ENCODE assay signal across 1 cellular context in the genomic region with DNA sequence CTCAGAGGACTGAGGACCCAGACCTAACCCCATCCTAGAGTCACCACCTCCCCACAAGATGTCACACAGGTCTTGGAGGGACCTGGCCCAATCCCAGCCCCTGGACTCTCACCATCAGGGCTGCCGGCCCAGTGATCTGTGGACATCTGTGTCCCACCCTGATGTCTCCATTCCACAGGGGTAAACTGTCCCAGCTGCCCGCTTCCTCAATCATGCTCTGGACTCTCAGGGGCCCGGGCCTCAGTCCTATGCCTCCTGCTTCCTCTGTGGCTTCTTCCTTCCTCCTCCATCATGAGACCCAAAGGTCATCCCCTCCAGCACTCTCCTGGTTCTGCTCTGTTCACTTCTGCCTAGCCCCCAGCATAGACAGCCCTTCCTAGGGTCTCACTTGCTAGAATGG.
TF ChIP-seq lines count a peak whose summit lies in the region.

No MANE protein-coding gene starts in this region.

TF ChIP-seq in GM12878, 131 proteins besides CTCF, POLR2A, EP300 and RAD21:
- TF ChIP-seq SREBF2 (IDR thresholded peaks at IDR 0.05; ENCODE audit: low read length) = no peak
- TF ChIP-seq ZNF274 (IDR thresholded peaks at IDR 0.05; ENCODE audit: insufficient read depth, insufficient read length) = no peak
- TF ChIP-seq ATF7 (IDR thresholded peaks at IDR 0.05; ENCODE audit: low read depth) = no peak
- TF ChIP-seq RAD51 (IDR thresholded peaks at IDR 0.05) = no peak
- no peak for TF ChIP-seq SP1 (IDR thresholded peaks at IDR 0.05; ENCODE audit: low read depth, low read length)
- no peak for TF ChIP-seq TCF12 (IDR thresholded peaks at IDR 0.05; ENCODE audit: low read depth, low read length)
- no peak for TF ChIP-seq HDGF (IDR thresholded peaks at IDR 0.05)
- no peak for TF ChIP-seq TCF3 (IDR thresholded peaks at IDR 0.05; ENCODE audit: borderline replicate concordance, insufficient read depth, low read depth, low read length)
- TF ChIP-seq BHLHE40 (IDR thresholded peaks at IDR 0.05; ENCODE audit: borderline replicate concordance in 1 of 2, low read depth in 2 of 2, low read length in 1 of 2) = no peak
- TF ChIP-seq ASH2L (IDR thresholded peaks at IDR 0.05; ENCODE audit: borderline replicate concordance, low read depth) = no peak
- TF ChIP-seq FOS (IDR thresholded peaks at IDR 0.05; ENCODE audit: borderline replicate concordance, extremely low read depth, insufficient read length) = no peak
- TF ChIP-seq BMI1 (IDR thresholded peaks at IDR 0.05; ENCODE audit: borderline replicate concordance) = no peak
- no peak for TF ChIP-seq LARP7 (IDR thresholded peaks at IDR 0.05)
- TF ChIP-seq, protein P1, sequence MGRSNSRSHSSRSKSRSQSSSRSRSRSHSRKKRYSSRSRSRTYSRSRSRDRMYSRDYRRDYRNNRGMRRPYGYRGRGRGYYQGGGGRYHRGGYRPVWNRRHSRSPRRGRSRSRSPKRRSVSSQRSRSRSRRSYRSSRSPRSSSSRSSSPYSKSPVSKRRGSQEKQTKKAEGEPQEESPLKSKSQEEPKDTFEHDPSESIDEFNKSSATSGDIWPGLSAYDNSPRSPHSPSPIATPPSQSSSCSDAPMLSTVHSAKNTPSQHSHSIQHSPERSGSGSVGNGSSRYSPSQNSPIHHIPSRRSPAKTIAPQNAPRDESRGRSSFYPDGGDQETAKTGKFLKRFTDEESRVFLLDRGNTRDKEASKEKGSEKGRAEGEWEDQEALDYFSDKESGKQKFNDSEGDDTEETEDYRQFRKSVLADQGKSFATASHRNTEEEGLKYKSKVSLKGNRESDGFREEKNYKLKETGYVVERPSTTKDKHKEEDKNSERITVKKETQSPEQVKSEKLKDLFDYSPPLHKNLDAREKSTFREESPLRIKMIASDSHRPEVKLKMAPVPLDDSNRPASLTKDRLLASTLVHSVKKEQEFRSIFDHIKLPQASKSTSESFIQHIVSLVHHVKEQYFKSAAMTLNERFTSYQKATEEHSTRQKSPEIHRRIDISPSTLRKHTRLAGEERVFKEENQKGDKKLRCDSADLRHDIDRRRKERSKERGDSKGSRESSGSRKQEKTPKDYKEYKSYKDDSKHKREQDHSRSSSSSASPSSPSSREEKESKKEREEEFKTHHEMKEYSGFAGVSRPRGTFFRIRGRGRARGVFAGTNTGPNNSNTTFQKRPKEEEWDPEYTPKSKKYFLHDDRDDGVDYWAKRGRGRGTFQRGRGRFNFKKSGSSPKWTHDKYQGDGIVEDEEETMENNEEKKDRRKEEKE (IDR thresholded peaks at IDR 0.05) = no peak
- TF ChIP-seq NFIC (IDR thresholded peaks at IDR 0.05; ENCODE audit: low read depth, low read length) = no peak
- TF ChIP-seq DPF2 (IDR thresholded peaks at IDR 0.05) = no peak
- no peak for TF ChIP-seq ZNF207 (IDR thresholded peaks at IDR 0.05; ENCODE audit: borderline replicate concordance)
